In the genomic region with DNA sequence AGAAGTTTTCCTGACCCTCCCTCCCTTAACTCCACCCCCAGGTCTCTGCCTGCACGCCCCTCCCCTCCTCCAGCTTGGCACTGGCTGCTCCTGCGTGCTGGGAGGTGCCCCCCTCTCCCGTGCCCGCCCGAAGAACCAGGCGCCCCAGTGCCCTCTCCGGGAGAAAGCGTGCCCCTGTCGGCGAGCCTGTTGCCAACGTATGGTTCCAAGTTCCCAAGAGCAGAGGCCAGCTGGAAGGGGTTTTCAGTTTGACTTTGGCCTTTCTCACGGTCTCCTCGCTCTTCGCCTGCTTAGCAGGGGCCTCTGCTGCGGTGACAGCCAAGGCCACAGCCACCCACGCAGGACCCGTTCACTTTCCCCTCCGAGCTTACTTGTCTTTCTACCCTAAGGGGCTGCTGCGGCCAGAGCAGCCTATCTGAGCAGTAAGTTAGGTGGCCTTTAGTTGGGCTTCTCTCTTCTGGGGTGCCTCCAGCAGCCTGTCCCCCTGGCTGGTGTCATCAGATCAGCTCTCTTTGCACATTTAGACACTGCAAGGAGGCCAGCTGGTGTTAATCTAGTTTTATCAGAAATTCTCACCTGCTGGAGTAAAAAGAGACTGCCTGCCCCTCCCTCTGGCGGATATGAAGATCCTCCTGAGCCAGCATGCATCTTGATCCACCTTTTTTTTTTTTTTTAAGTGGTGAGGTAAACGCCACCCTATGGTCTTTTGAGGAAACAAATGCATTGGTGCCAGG, we compare ENCODE assay signal across 9 cellular contexts. TPM values are rescaled to one million over a fixed set of nuclear protein-coding genes. Genes with fewer than 3 reads are reported as not detected.
DNase-seq lines count a peak whose midpoint lies in the region; ATAC-seq and FAIRE-seq lines count a peak whose summit lies in the region.
"Had no signal": no experiment of that assay in that cellular context is flagged by ENCODE, and none has a peak within 500 bp of the region (broad histone marks: within the 10 kb centered on the region; RNA-seq: fewer than 3 reads in every experiment).

No MANE protein-coding gene starts in this region.

- peaks cover 14% of the 10 kb centered on the region for H3K4me1 Mint-ChIP-seq in stimulated activated effector memory CD8-positive, alpha-beta T cell treated with anti-CD3 and anti-CD28 coated beads, Interleukin-12 subunit alpha, Interleukin-12 subunit beta, amount 100 ng/mL, for 72 hours

- H3K9ac ChIP-seq in BLaER1 treated with 17β-estradiol and CSF1 and Interleukin-3, amounts not matched to agents 10 nM and 100 nM: no peak overlapping the region

- H3K36me3 Mint-ChIP-seq in stimulated activated effector memory CD8-positive, alpha-beta T cell treated with anti-CD3 and anti-CD28 coated beads, Interleukin-12 subunit alpha, Interleukin-12 subunit beta, amount 100 ng/mL, for 72 hours: no peaks in the 10 kb centered on the region

- peak overlapping the region in 9 of 10 experiments; percentile 52 to 69 (median 63); a peak in 13 of 20 replicates for H3K4me3 ChIP-seq in BLaER1 treated with 17β-estradiol and CSF1 and Interleukin-3, amounts not matched to agents 10 nM and 100 nM

- no peaks in the 10 kb centered on the region for H3K36me3 ChIP-seq in BLaER1 treated with 17β-estradiol and CSF1 and Interleukin-3, amounts not matched to agents 10 nM and 100 nM
- H3K36me3 ChIP-seq: adrenal gland had no signal

- peak overlapping the region; percentile 95 to 100 (median 98) for H3K4me2 ChIP-seq in BLaER1 treated with 17β-estradiol and CSF1 and Interleukin-3, amounts not matched to agents 10 nM and 100 nM

- no peak overlapping the region for H3K27ac ChIP-seq in BLaER1 treated with 17β-estradiol and CSF1 and Interleukin-3, amounts not matched to agents 10 nM and 100 nM
- peak overlapping the region; percentile 26 for H3K27ac ChIP-seq in caudate nucleus (ENCODE audit: low read depth, low read length)
- H3K27ac ChIP-seq: adrenal gland had no signal

- no peak overlapping the region for H3K27ac Mint-ChIP-seq in stimulated activated effector memory CD8-positive, alpha-beta T cell treated with anti-CD3 and anti-CD28 coated beads, Interleukin-12 subunit alpha, Interleukin-12 subunit beta, amount 100 ng/mL, for 72 hours

- H3K9me3 ChIP-seq in BLaER1 treated with 17β-estradiol and CSF1 and Interleukin-3, amounts not matched to agents 10 nM and 100 nM (replicated peaks in 1 of 11): no peaks in the 10 kb centered on the region
- H3K9me3 ChIP-seq: adrenal gland had no signal

- H3K4me3 Mint-ChIP-seq in stimulated activated effector memory CD8-positive, alpha-beta T cell treated with anti-CD3 and anti-CD28 coated beads, Interleukin-12 subunit alpha, Interleukin-12 subunit beta, amount 100 ng/mL, for 72 hours: peak overlapping the region; percentile 65

- peaks cover 44 to 64% (median 48%) of the 10 kb centered on the region in 11 experiments for H3K27me3 ChIP-seq in BLaER1 treated with 17β-estradiol and CSF1 and Interleukin-3, amounts not matched to agents 10 nM and 100 nM

- FAIRE-seq in urothelium cell line (lab: Jason Lieb, UNC): no peak

- ATAC-seq in GM19463 (IDR thresholded peaks at IDR 0.05; ENCODE audit: unreplicated experiment) (peak; percentile 61), left lobe of liver (peak; percentile 53)
- peak; percentile 43 for ATAC-seq in stimulated activated effector memory CD8-positive, alpha-beta T cell treated with anti-CD3 and anti-CD28 coated beads, Interleukin-12 subunit alpha, Interleukin-12 subunit beta, amount 100 ng/mL, for 72 hours

- peaks cover 0 to 23% (median 15%) of the 10 kb centered on the region in 11 experiments; a peak in 14 of 22 replicates for H4K20me1 ChIP-seq in BLaER1 treated with 17β-estradiol and CSF1 and Interleukin-3, amounts not matched to agents 10 nM and 100 nM

- H3K4me1 ChIP-seq in BLaER1 treated with 17β-estradiol and CSF1 and Interleukin-3, amounts not matched to agents 10 nM and 100 nM: peaks cover 11 to 22% (median 20%) of the 10 kb centered on the region in 10 experiments; a peak in 19 of 20 replicates

- DNase-seq in NCI-H774 (lab: John Stamatoyannopoulos, UW) (peak; percentile 42), caudate nucleus (lab: John Stamatoyannopoulos, UW) (peak in 46 of 61 donors; percentile 17 to 83 (median 62)), left lobe of liver (ENCODE audit: low spot score) (no peak), kidney glomerular epithelial cell (lab: John Stamatoyannopoulos, UW) (no peak), urothelium cell line (ENCODE audit: low spot score) (no peak)
- DNase-seq in stimulated activated effector memory CD8-positive, alpha-beta T cell treated with anti-CD3 and anti-CD28 coated beads, Interleukin-12 subunit alpha, Interleukin-12 subunit beta, amount 100 ng/mL, for 72 hours (ENCODE audit: low spot score in 2 of 2): peak in 1 of 2 donors; percentile 55

- no peaks in the 10 kb centered on the region for H3K9me3 Mint-ChIP-seq in stimulated activated effector memory CD8-positive, alpha-beta T cell treated with anti-CD3 and anti-CD28 coated beads, Interleukin-12 subunit alpha, Interleukin-12 subunit beta, amount 100 ng/mL, for 72 hours

RNA-seq across cellular contexts. Expression of a gene that starts 1.5 kb away (rescaled TPM):
- total RNA-seq in left lobe of liver: 0.03 TPM

Comparison
In these comparisons a context has a peak if more than half of its experiments do, and no peak if none do; other contexts are left out.
1. DNase-seq: peak in NCI-H774 (single experiment) and caudate nucleus (46 of 61); none in left lobe of liver (single experiment), kidney glomerular epithelial cell (single experiment) and urothelium cell line (single experiment).
2. Peak in every context shown above with its lines, with median percentiles within 50 percentile points of each other: ATAC-seq.